ENCODE assay signal across 1 cellular context in the genomic region with DNA sequence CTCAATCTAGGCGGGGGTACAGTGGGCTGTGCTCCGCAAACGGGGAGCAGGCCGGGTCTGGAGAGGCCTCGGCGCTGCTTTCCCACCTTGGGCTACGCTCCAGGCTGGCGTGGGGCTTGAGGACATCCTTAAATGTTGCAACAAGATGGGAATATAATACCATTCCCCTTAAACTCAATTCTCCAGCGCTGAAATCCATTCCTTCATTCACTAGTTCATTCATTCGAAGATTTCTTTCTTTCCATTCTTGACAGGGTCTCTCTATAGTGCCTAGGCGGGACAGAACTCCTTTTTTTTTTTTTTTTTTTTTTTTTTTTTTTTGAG.
TF ChIP-seq lines count a peak whose summit lies in the region.

No MANE protein-coding gene starts in this region.

TF ChIP-seq in HepG2, 621 proteins besides CTCF, POLR2A, EP300 and RAD21:
- TF ChIP-seq ZNF614 (CRISPR knock-in tag; IDR thresholded peaks at IDR 0.05; ENCODE audit: borderline replicate concordance) (0 out of 2 replicates have a peak, but pooled peaks have one; percentile 9), CAMTA2 (CRISPR knock-in tag; IDR thresholded peaks at IDR 0.05; ENCODE audit: borderline replicate concordance) (0 out of 2 replicates have a peak, but pooled peaks have one; percentile 13), MIER3 (CRISPR knock-in tag; IDR thresholded peaks at IDR 0.05; ENCODE audit: borderline replicate concordance) (no peak), GLI4 (CRISPR knock-in tag; IDR thresholded peaks at IDR 0.05; ENCODE audit: borderline replicate concordance) (0 out of 2 replicates have a peak, but pooled peaks have one; percentile 24), SP4 (CRISPR knock-in tag; IDR thresholded peaks at IDR 0.05) (0 out of 2 replicates have a peak, but pooled peaks have one; percentile 45), HDAC2 (CRISPR knock-in tag; IDR thresholded peaks at IDR 0.05) (peak; percentile 7; the same call in 1 of the 2 replicates), ZNF891 (CRISPR knock-in tag; IDR thresholded peaks at IDR 0.05) (peak; percentile 14; the same call in 1 of the 2 replicates), ZNF329 (CRISPR knock-in tag; IDR thresholded peaks at IDR 0.05; ENCODE audit: low read depth) (0 out of 2 replicates have a peak, but pooled peaks have one; percentile 16), NRL (CRISPR knock-in tag; IDR thresholded peaks at IDR 0.05; ENCODE audit: borderline replicate concordance) (0 out of 2 replicates have a peak, but pooled peaks have one; percentile 38), THYN1 (CRISPR knock-in tag; IDR thresholded peaks at IDR 0.05; ENCODE audit: borderline replicate concordance, low read depth) (no peak), YEATS4 (CRISPR knock-in tag; IDR thresholded peaks at IDR 0.05; ENCODE audit: borderline replicate concordance) (no peak)
- TF ChIP-seq, protein P1, sequence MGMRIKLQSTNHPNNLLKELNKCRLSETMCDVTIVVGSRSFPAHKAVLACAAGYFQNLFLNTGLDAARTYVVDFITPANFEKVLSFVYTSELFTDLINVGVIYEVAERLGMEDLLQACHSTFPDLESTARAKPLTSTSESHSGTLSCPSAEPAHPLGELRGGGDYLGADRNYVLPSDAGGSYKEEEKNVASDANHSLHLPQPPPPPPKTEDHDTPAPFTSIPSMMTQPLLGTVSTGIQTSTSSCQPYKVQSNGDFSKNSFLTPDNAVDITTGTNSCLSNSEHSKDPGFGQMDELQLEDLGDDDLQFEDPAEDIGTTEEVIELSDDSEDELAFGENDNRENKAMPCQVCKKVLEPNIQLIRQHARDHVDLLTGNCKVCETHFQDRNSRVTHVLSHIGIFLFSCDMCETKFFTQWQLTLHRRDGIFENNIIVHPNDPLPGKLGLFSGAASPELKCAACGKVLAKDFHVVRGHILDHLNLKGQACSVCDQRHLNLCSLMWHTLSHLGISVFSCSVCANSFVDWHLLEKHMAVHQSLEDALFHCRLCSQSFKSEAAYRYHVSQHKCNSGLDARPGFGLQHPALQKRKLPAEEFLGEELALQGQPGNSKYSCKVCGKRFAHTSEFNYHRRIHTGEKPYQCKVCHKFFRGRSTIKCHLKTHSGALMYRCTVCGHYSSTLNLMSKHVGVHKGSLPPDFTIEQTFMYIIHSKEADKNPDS (CRISPR knock-in tag; IDR thresholded peaks at IDR 0.05), result no peak
- TF ChIP-seq, protein P2, sequence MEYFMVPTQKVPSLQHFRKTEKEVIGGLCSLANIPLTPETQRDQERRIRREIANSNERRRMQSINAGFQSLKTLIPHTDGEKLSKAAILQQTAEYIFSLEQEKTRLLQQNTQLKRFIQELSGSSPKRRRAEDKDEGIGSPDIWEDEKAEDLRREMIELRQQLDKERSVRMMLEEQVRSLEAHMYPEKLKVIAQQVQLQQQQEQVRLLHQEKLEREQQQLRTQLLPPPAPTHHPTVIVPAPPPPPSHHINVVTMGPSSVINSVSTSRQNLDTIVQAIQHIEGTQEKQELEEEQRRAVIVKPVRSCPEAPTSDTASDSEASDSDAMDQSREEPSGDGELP (IDR thresholded peaks at IDR 0.05; ENCODE audit: borderline replicate concordance, low read depth), result 0 out of 2 replicates have a peak, but pooled peaks have one; percentile 2
- TF ChIP-seq, protein P3, sequence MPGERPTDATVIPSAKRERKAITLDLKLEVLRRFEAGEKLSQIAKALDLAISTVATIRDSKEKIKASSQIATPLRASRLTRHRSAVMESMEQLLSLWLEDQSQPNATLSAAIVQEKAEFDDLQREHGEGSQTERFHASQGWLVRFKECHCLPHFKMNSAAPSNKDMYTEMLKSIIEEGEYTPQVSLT (CRISPR knock-in tag; IDR thresholded peaks at IDR 0.05; ENCODE audit: borderline replicate concordance, low read depth), result 0 out of 2 replicates have a peak, but pooled peaks have one; percentile 79
- TF ChIP-seq, protein P4, sequence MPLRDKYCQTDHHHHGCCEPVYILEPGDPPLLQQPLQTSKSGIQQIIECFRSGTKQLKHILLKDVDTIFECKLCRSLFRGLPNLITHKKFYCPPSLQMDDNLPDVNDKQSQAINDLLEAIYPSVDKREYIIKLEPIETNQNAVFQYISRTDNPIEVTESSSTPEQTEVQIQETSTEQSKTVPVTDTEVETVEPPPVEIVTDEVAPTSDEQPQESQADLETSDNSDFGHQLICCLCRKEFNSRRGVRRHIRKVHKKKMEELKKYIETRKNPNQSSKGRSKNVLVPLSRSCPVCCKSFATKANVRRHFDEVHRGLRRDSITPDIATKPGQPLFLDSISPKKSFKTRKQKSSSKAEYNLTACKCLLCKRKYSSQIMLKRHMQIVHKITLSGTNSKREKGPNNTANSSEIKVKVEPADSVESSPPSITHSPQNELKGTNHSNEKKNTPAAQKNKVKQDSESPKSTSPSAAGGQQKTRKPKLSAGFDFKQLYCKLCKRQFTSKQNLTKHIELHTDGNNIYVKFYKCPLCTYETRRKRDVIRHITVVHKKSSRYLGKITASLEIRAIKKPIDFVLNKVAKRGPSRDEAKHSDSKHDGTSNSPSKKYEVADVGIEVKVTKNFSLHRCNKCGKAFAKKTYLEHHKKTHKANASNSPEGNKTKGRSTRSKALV (CRISPR knock-in tag; IDR thresholded peaks at IDR 0.05), result 0 out of 2 replicates have a peak, but pooled peaks have one; percentile 41
